In the genomic region with DNA sequence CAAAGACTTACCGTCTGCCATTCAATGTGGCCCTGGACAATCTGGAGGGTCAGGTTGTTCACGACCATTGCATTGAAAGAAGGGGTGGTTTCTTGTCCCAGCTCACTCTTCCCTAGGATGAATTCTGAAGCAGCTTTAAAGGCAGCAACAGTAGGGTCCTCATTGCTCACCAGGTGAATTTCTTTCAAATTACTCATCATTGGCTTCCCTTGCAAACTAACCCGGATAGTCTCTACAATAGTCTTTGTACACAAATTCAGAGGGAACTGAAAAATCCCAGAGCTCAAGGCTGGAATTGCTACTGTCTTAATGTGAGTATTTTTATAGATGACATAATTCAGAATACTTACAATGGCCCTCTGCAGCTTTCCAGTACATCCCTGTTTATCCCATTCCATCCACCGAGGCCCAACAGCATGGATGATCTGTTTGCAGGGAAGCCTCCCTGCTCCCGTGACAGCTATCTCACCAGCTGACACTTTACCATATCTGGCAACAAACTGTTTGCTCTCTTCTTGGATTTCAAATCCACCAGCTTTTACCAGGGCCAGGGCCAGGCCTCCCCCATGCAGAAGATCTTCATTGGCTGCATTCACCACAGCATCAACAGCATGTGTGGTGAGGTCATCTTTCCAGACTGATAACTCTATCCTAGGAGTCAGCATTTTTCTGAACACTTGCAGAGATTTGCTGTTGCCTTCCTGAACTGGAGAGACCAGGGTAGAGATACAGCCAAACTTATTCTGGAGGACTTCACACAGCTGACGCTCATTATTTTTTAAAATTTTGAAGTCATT, we compare ENCODE assay signal across 16 cellular contexts. TPM values are rescaled to one million over a fixed set of nuclear protein-coding genes. Genes with fewer than 3 reads are reported as not detected.
A peak's percentile ranks its signal among the peaks of the same experiment; 100 is the strongest.
DNase-seq lines count a peak whose midpoint lies in the region; ATAC-seq and TF ChIP-seq lines count a peak whose summit lies in the region.
"Had no signal": no experiment of that assay in that cellular context is flagged by ENCODE, and none has a peak within 500 bp of the region (broad histone marks: within the 10 kb centered on the region; RNA-seq: fewer than 3 reads in every experiment).

No MANE protein-coding gene starts in this region.

- no peak overlapping the region for H3K4me3 ChIP-seq in epithelial cell of esophagus (ENCODE audit: low read length)
- H3K4me3 ChIP-seq: cardiac muscle cell, GM23338 had no signal

- TF ChIP-seq CTCF in epithelial cell of esophagus (IDR thresholded peaks at IDR 0.05; ENCODE audit: insufficient read depth, low read depth, low read length, missing control alignments) = no peak

- DNase-seq in ELF-1 (ENCODE audit: low read depth, low spot score) (peak; percentile 36), NCI-H2196 (lab: John Stamatoyannopoulos, UW; ENCODE audit: unreplicated experiment) (peak; percentile 46), epithelial cell of esophagus (ENCODE audit: low read depth) (peak; percentile 40), myocyte (ENCODE audit: low read depth) (peak; percentile 80), activated gamma-delta T cell (lab: John Stamatoyannopoulos, UW) (no peak)
- no peak for DNase-seq in activated CD4-positive, alpha-beta T cell treated with anti-CD3 and anti-CD28 coated beads, Interleukin-2, amount 50 U/mL, for 4 hours
- DNase-seq: activated CD4-positive, CD25-positive, alpha-beta regulatory T cell; activated T-cell treated with anti-CD3 and anti-CD28 coated beads, Interleukin-2, amount 50 U/mL, for 72 hours; naive thymus-derived CD4-positive, alpha-beta T cell; NCI-H1417 treated with DMSO at 0.1 percent for 48 hours; NK-92 treated with Interleukin-12 subunit alpha and Interleukin-12 subunit beta, amount 100 ng/mL, for 24 hours; substantia nigra had no signal

- ATAC-seq in HG02763 (IDR thresholded peaks at IDR 0.05; ENCODE audit: unreplicated experiment) = no peak
- ATAC-seq: activated T-cell treated with anti-CD3 and anti-CD28 coated beads, Interleukin-2, amount 50 U/mL, for 72 hours; GM23338; naive thymus-derived CD4-positive, alpha-beta T cell had no signal

RNA-seq across cellular contexts. Expression of a gene that starts 8.6 kb away (rescaled TPM):
- total RNA-seq in myocyte = 20.3 and 28.6 TPM in 2 replicates
- polyA plus RNA-seq in myocyte (2012) = 9.3 TPM

RNA-seq across cellular contexts. Expression of a gene that starts 8.7 kb away (rescaled TPM):
- 17.3 and 19.6 TPM in 2 replicates for total RNA-seq in myocyte
- polyA plus RNA-seq in myocyte (2012) = 4.0 TPM

RNA-seq across cellular contexts. Expression of a gene that starts 22.0 kb away (rescaled TPM):
- 0.08 TPM in 1 of 2 replicates, not detected in the other for total RNA-seq in myocyte
- polyA plus RNA-seq in myocyte (2012) = not detected
- total RNA-seq: cardiac muscle cell, epithelial cell of proximal tubule had no signal

RNA-seq across cellular contexts. Expression of a gene that starts 40.7 kb away (rescaled TPM):
- 46.0 and 55.4 TPM in 2 replicates for total RNA-seq in myocyte
- 36.7 TPM for polyA plus RNA-seq in myocyte (2012)

Comparison
In these comparisons a context has a peak if more than half of its experiments do, and no peak if none do; other contexts are left out.
1. DNase-seq: peak in ELF-1 (single experiment), NCI-H2196 (single experiment), epithelial cell of esophagus (single experiment) and myocyte (single experiment); none in activated gamma-delta T cell (single experiment) and activated CD4-positive, alpha-beta T cell treated with anti-CD3 and anti-CD28 coated beads, Interleukin-2, amount 50 U/mL, for 4 hours (0 of 2).